Comparison of ENCODE assay signal across 22 cellular contexts in the genomic region with DNA sequence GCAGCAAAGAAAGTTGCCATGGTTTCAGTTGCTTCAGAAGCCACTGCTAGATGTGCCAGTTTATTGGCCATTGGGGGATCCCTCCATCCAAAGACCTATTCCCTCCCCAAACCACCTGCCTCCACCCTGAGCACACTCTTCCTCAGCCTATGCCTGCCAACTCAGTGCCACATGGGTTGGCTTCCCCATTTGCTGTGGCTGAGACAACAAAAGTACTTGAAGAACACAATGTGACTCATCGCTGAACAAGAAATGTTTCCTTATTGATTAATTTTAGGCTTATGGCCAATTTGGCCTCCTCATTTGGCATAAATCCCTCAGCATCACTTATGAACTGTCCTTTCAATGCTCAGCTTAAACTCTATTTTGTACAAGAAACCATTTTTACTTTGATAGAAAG. TPM values are rescaled to one million over a fixed set of nuclear protein-coding genes. Genes with fewer than 3 reads are reported as not detected.
DNase-seq lines count a peak whose midpoint lies in the region; ATAC-seq, FAIRE-seq and TF ChIP-seq lines count a peak whose summit lies in the region.
"Had no signal": no experiment of that assay in that cellular context is flagged by ENCODE, and none has a peak within 500 bp of the region (broad histone marks: within the 10 kb centered on the region; RNA-seq: fewer than 3 reads in every experiment).

No MANE protein-coding gene starts in this region.

- H3K36me3 ChIP-seq in astrocyte (ENCODE audit: insufficient read depth, low read length), result no peaks in the 10 kb centered on the region

- intact Hi-C loops in Calu3 (cut with micrococcal nuclease; ENCODE audit: unreplicated experiment), result no loop called here

- no peaks in the 10 kb centered on the region for H3K9me3 ChIP-seq in astrocyte (ENCODE audit: insufficient read depth, low read depth, low read length)

- FAIRE-seq in astrocyte (lab: Jason Lieb, UNC), result no peak
- FAIRE-seq: colon had no signal

- H2AFZ ChIP-seq in astrocyte (ENCODE audit: low read depth, low read length), result no peak overlapping the region
- H2AFZ ChIP-seq: hepatocyte had no signal

- H3K27me3 Mint-ChIP-seq in Calu3 (ENCODE audit: unreplicated experiment), result no peaks in the 10 kb centered on the region
- no peaks in the 10 kb centered on the region for H3K27me3 Mint-ChIP-seq in astrocyte (ENCODE audit: low read depth, unreplicated experiment)

- H3K27me3 ChIP-seq in astrocyte (ENCODE audit: insufficient read depth, low read length), result no peaks in the 10 kb centered on the region
- H3K27me3 ChIP-seq: hepatocyte had no signal

- H4K20me1 ChIP-seq in astrocyte (ENCODE audit: insufficient read depth, low read length), result peaks cover 5% of the 10 kb centered on the region

- H3K36me3 Mint-ChIP-seq in Calu3 (ENCODE audit: insufficient read depth, unreplicated experiment), result peaks cover 27% of the 10 kb centered on the region
- H3K36me3 Mint-ChIP-seq in astrocyte (ENCODE audit: low read depth, unreplicated experiment), result no peaks in the 10 kb centered on the region
- H3K36me3 Mint-ChIP-seq: brain had no signal

- no peak overlapping the region for H3K27ac Mint-ChIP-seq in Calu3 (ENCODE audit: unreplicated experiment)
- no peak overlapping the region for H3K27ac Mint-ChIP-seq in astrocyte (ENCODE audit: unreplicated experiment)
- H3K27ac Mint-ChIP-seq: endodermal cell had no signal

- no TSS peak for BruUV-seq in Calu3 (replicated peaks; lab: Mats Ljungman, UMichigan)

- H3K4me1 Mint-ChIP-seq in Calu3 (ENCODE audit: low read depth, unreplicated experiment), result peaks cover 34% of the 10 kb centered on the region
- peaks cover 8% of the 10 kb centered on the region for H3K4me1 Mint-ChIP-seq in astrocyte (ENCODE audit: low read depth, unreplicated experiment)

- CTCF ChIA-PET in Calu3 (lab: Charles Lee), result no interaction called here

- no peak overlapping the region for H3K9ac ChIP-seq in astrocyte (ENCODE audit: low read length)

- H3K4me3 Mint-ChIP-seq in Calu3 (ENCODE audit: low read depth, unreplicated experiment), result no peak overlapping the region
- peak overlapping the region; percentile 28 for H3K4me3 Mint-ChIP-seq in astrocyte (ENCODE audit: unreplicated experiment)
- H3K4me3 Mint-ChIP-seq: endodermal cell had no signal

- DNase-seq in Calu3 (peak; percentile 49), HT-29 (ENCODE audit: low spot score) (peak; percentile 43), astrocyte (ENCODE audit: low read depth) (no peak), kidney tubule cell (ENCODE audit: low spot score) (peak; percentile 30), cerebellum (ENCODE audit: low spot score) (no peak), NCI-H2227 (lab: John Stamatoyannopoulos, UW; ENCODE audit: unreplicated experiment) (no peak)
- DNase-seq: activated CD4-positive, alpha-beta T cell treated with anti-CD3 and anti-CD28 coated beads, Interleukin-2, amount 50 U/mL, for 1 hour; activated CD8-positive, alpha-beta memory T cell treated with anti-CD3 and anti-CD28 coated beads, Interleukin-2, amount 50 U/mL, for 4 hours; endodermal cell; KG1; NCI-H1105; NCI-H2081 treated with DMSO at 0.1 percent for 48 hours; NCI-H526; retina; stimulated activated CD8-positive, alpha-beta memory T cell treated with anti-CD3 and anti-CD28 coated beads, Interleukin-4, amount 100 ng/mL, for 48 hours; T-helper 1 cell had no signal

- H3K4me2 ChIP-seq in astrocyte (ENCODE audit: low read length), result no peak overlapping the region
- H3K4me2 ChIP-seq: hepatocyte had no signal

- no peak overlapping the region for H3K4me3 ChIP-seq in astrocyte (ENCODE audit: insufficient read depth, low read depth, low read length)
- H3K4me3 ChIP-seq: hepatocyte had no signal

- TF ChIP-seq CTCF in Calu3 (IDR thresholded peaks at IDR 0.05; ENCODE audit: unreplicated experiment) (no peak), astrocyte (IDR thresholded peaks at IDR 0.05; ENCODE audit: insufficient read depth, low read depth, low read length) (no peak)

- H3K79me2 ChIP-seq in astrocyte (ENCODE audit: insufficient read depth, low read length), result peaks cover 9% of the 10 kb centered on the region

- H3K9me3 Mint-ChIP-seq in Calu3 (ENCODE audit: low read depth, unreplicated experiment), result no peaks in the 10 kb centered on the region
- no peaks in the 10 kb centered on the region for H3K9me3 Mint-ChIP-seq in astrocyte (ENCODE audit: unreplicated experiment)
- H3K9me3 Mint-ChIP-seq: brain, endodermal cell had no signal

- no peak overlapping the region for H3K27ac ChIP-seq in astrocyte (ENCODE audit: low read depth, low read length)
- H3K27ac ChIP-seq: hepatocyte had no signal

- peaks cover 17% of the 10 kb centered on the region for H3K4me1 ChIP-seq in astrocyte (ENCODE audit: insufficient read depth, low read length)

- ATAC-seq in HG02852 (IDR thresholded peaks at IDR 0.05; ENCODE audit: unreplicated experiment) (no peak), HG02970 (IDR thresholded peaks at IDR 0.05; ENCODE audit: low FRiP score, unreplicated experiment) (no peak)
- ATAC-seq: Right ventricle myocardium inferior had no signal

RNA-seq across cellular contexts. Expression of a gene that starts 3.8 kb away (rescaled TPM):
- total RNA-seq in Calu3 (2022) (15.0 and 15.3 TPM in 2 replicates), astrocyte (16.5 TPM in 2 replicates), cerebellum (33.7 TPM)
- 7.4 and 8.5 TPM in 2 replicates for total RNA-seq in HT-29 (2014; rRNA removed; shearing (Covaris generic))

Comparison
In these comparisons a context has a peak if more than half of its experiments do, and no peak if none do; other contexts are left out.
1. DNase-seq: peak in Calu3 (single experiment), HT-29 (single experiment) and kidney tubule cell (single experiment); none in astrocyte (single experiment), cerebellum (single experiment) and NCI-H2227 (single experiment).